In genomic region chr15:99564221-99565030, GRCh38 we compare ENCODE assay signal across 1 cellular context.
TF ChIP-seq lines count a peak whose summit lies in the region.

No MANE protein-coding gene starts in this region.

TF ChIP-seq in HepG2, 621 proteins besides CTCF, POLR2A, EP300 and RAD21 (continued from another document and continues in another):
- TF ChIP-seq, protein P1, sequence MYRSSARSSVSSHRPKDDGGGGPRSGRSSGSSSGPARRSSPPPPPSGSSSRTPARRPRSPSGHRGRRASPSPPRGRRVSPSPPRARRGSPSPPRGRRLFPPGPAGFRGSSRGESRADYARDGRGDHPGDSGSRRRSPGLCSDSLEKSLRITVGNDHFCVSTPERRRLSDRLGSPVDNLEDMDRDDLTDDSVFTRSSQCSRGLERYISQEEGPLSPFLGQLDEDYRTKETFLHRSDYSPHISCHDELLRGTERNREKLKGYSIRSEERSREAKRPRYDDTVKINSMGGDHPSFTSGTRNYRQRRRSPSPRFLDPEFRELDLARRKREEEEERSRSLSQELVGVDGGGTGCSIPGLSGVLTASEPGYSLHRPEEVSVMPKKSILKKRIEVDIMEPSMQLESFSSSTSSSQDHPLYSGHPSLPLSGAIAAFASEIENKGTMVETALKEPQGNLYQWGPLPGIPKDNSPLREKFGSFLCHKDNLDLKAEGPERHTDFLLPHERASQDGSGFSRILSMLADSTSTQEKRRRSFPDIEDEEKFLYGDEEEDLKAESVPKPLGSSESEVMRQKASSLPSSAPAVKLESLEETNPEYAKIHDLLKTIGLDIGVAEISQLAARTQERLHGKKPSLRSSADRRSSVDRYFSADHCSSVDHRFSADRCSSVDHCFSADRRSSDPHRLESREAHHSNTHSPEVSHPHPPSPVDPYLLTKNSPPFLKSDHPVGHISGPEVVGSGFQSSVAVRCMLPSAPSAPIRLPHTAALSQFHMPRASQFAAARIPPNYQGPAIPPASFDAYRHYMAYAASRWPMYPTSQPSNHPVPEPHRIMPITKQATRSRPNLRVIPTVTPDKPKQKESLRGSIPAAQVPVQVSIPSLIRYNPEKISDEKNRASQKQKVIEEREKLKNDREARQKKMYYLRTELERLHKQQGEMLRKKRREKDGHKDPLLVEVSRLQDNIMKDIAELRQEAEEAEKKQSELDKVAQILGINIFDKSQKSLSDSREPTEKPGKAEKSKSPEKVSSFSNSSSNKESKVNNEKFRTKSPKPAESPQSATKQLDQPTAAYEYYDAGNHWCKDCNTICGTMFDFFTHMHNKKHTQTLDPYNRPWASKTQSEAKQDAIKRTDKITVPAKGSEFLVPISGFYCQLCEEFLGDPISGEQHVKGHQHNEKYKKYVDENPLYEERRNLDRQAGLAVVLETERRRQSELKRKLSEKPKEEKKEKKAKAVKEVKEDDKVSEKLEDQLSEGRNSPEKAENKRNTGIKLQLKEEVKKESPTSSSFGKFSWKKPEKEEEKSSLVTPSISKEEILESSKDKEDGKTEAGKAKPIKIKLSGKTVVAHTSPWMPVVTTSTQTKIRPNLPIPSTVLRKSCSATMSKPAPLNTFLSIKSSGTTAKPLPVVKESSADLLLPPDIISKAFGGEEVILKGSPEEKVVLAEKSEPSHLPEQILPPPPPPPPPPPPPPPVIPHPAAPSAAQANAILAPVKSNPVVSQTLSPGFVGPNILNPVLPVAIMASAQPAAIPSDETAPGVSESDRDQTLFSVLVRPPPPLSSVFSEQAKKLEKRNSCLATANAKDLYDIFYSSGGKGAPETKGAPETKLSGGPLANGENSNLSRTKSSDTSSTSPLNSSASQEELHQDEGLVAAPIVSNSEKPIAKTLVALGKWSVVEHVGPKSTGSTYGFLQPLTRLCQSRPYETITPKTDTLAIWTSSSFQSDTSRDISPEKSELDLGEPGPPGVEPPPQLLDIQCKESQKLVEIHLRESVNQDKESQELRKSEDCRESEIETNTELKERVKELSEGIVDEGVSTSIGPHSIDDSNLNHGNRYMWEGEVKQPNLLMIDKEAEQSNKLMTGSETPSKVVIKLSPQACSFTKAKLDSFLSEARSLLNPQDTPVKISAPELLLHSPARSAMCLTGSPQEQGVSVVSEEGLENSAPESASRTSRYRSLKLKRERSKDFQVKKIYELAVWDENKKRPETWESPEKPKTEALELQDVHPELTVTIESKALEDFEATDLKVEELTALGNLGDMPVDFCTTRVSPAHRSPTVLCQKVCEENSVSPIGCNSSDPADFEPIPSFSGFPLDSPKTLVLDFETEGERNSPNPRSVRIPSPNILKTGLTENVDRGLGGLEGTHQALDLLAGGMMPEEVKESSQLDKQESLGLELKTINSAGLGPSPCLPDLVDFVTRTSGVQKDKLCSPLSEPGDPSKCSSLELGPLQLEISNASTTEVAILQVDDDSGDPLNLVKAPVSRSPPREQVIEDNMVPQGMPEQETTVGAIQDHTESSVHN (CRISPR knock-in tag; IDR thresholded peaks at IDR 0.05) = no peak
- peak; percentile 93 for TF ChIP-seq ZMYM3 (CRISPR knock-in tag; IDR thresholded peaks at IDR 0.05)
- TF ChIP-seq REST (IDR thresholded peaks at IDR 0.05; ENCODE audit: borderline replicate concordance in 1 of 2, low read depth in 1 of 2, low read length in 2 of 2) = no peak
- TF ChIP-seq ZMYM2 (CRISPR knock-in tag; IDR thresholded peaks at IDR 0.05) = 0 out of 2 replicates have a peak, but pooled peaks have one; percentile 31
- TF ChIP-seq RBFOX2 (IDR thresholded peaks at IDR 0.05; ENCODE audit: low read depth, low read length) = no peak
- no peak for TF ChIP-seq TEAD3 (CRISPR knock-in tag; optimal IDR thresholded peaks at IDR 0.05; ENCODE audit: borderline replicate concordance)
- TF ChIP-seq ZNF557 (CRISPR knock-in tag; IDR thresholded peaks at IDR 0.05) = no peak
- TF ChIP-seq PHF21A (CRISPR knock-in tag; IDR thresholded peaks at IDR 0.05) = peak; percentile 23; the same call in 1 of the 2 replicates
- TF ChIP-seq, protein P2, sequence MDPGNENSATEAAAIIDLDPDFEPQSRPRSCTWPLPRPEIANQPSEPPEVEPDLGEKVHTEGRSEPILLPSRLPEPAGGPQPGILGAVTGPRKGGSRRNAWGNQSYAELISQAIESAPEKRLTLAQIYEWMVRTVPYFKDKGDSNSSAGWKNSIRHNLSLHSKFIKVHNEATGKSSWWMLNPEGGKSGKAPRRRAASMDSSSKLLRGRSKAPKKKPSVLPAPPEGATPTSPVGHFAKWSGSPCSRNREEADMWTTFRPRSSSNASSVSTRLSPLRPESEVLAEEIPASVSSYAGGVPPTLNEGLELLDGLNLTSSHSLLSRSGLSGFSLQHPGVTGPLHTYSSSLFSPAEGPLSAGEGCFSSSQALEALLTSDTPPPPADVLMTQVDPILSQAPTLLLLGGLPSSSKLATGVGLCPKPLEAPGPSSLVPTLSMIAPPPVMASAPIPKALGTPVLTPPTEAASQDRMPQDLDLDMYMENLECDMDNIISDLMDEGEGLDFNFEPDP (CRISPR knock-in tag; conservative IDR thresholded peaks at IDR 0.05) = no peak
- no peak for TF ChIP-seq ADNP (CRISPR knock-in tag; IDR thresholded peaks at IDR 0.05)
- no peak for TF ChIP-seq NFYB (CRISPR knock-in tag; IDR thresholded peaks at IDR 0.05)
- no peak for TF ChIP-seq JARID2 (CRISPR knock-in tag; IDR thresholded peaks at IDR 0.05; ENCODE audit: insufficient replicate concordance)
- no peak for TF ChIP-seq MEIS2 (CRISPR knock-in tag; IDR thresholded peaks at IDR 0.05)
- 0 out of 2 replicates have a peak, but pooled peaks have one; percentile 39 for TF ChIP-seq HIVEP1 (CRISPR knock-in tag; IDR thresholded peaks at IDR 0.05)
- TF ChIP-seq FOSL2 (CRISPR knock-in tag; IDR thresholded peaks at IDR 0.05) = no peak
- 0 out of 2 replicates have a peak, but pooled peaks have one; percentile 20 for TF ChIP-seq SNAPC2 (CRISPR knock-in tag; IDR thresholded peaks at IDR 0.05)
- no peak for TF ChIP-seq ZBTB1 (CRISPR knock-in tag; IDR thresholded peaks at IDR 0.05; ENCODE audit: borderline replicate concordance)
- TF ChIP-seq SCMH1 (CRISPR knock-in tag; IDR thresholded peaks at IDR 0.05; ENCODE audit: borderline replicate concordance) = no peak
- no peak for TF ChIP-seq ZNF615 (CRISPR knock-in tag; IDR thresholded peaks at IDR 0.05; ENCODE audit: borderline replicate concordance)
- no peak for TF ChIP-seq ATF2 (CRISPR knock-in tag; IDR thresholded peaks at IDR 0.05)
- TF ChIP-seq MXI1 (IDR thresholded peaks at IDR 0.05; ENCODE audit: borderline replicate concordance, low read depth, low read length) = no peak
- TF ChIP-seq KDM5B (CRISPR knock-in tag; IDR thresholded peaks at IDR 0.05; ENCODE audit: borderline replicate concordance) = no peak
- TF ChIP-seq, protein P3, sequence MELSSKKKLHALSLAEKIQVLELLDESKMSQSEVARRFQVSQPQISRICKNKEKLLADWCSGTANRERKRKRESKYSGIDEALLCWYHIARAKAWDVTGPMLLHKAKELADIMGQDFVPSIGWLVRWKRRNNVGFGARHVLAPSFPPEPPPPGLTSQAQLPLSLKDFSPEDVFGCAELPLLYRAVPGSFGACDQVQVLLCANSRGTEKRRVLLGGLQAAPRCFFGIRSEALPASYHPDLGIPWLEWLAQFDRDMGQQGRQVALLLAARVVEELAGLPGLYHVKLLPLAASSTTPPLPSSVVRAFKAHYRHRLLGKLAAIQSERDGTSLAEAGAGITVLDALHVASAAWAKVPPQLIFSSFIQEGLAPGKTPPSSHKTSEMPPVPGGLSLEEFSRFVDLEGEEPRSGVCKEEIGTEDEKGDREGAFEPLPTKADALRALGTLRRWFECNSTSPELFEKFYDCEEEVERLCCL (CRISPR knock-in tag; IDR thresholded peaks at IDR 0.05; ENCODE audit: borderline replicate concordance) = no peak
- no peak for TF ChIP-seq FIP1L1 (IDR thresholded peaks at IDR 0.05; ENCODE audit: borderline replicate concordance, insufficient read depth, low read depth, low read length)
- TF ChIP-seq NFYC (CRISPR knock-in tag; IDR thresholded peaks at IDR 0.05) = no peak
- no peak for TF ChIP-seq JUN (CRISPR knock-in tag; IDR thresholded peaks at IDR 0.05)
- 0 out of 2 replicates have a peak, but pooled peaks have one; percentile 0 for TF ChIP-seq MYC (CRISPR knock-in tag; IDR thresholded peaks at IDR 0.05; ENCODE audit: borderline replicate concordance)
- 0 out of 2 replicates have a peak, but pooled peaks have one; percentile 79 for TF ChIP-seq CHD4 (IDR thresholded peaks at IDR 0.05; ENCODE audit: borderline replicate concordance, low read length)
- no peak for TF ChIP-seq ESRRA (CRISPR knock-in tag; IDR thresholded peaks at IDR 0.05; ENCODE audit: low read depth)
- 0 out of 2 replicates have a peak, but pooled peaks have one; percentile 30 for TF ChIP-seq ZNF749 (CRISPR knock-in tag; IDR thresholded peaks at IDR 0.05; ENCODE audit: borderline replicate concordance)
- no peak for TF ChIP-seq ZNF564 (CRISPR knock-in tag; IDR thresholded peaks at IDR 0.05)
- TF ChIP-seq RBM39 (IDR thresholded peaks at IDR 0.05; ENCODE audit: low read depth, low read length, poor library complexity, severe bottlenecking) = no peak
- TF ChIP-seq DNMT1 (CRISPR knock-in tag; IDR thresholded peaks at IDR 0.05) = no peak
- peak; percentile 40; the same call in 1 of the 2 replicates for TF ChIP-seq KDM1A (CRISPR knock-in tag; IDR thresholded peaks at IDR 0.05)
- TF ChIP-seq, protein P4, sequence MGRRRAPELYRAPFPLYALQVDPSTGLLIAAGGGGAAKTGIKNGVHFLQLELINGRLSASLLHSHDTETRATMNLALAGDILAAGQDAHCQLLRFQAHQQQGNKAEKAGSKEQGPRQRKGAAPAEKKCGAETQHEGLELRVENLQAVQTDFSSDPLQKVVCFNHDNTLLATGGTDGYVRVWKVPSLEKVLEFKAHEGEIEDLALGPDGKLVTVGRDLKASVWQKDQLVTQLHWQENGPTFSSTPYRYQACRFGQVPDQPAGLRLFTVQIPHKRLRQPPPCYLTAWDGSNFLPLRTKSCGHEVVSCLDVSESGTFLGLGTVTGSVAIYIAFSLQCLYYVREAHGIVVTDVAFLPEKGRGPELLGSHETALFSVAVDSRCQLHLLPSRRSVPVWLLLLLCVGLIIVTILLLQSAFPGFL (CRISPR knock-in tag; IDR thresholded peaks at IDR 0.05) = no peak
- TF ChIP-seq SOX13 (IDR thresholded peaks at IDR 0.05) = no peak
- no peak for TF ChIP-seq SOX13 (CRISPR knock-in tag; conservative IDR thresholded peaks at IDR 0.05 in 1 of 2, IDR thresholded peaks at IDR 0.05 in 1 of 2)
- peak; percentile 36; the same call in 1 of the 2 replicates for TF ChIP-seq SALL1 (CRISPR knock-in tag; IDR thresholded peaks at IDR 0.05)
- TF ChIP-seq PTBP1 (IDR thresholded peaks at IDR 0.05; ENCODE audit: low read depth, low read length, poor library complexity, severe bottlenecking) = no peak
- no peak for TF ChIP-seq BRD4 (CRISPR knock-in tag; IDR thresholded peaks at IDR 0.05)
- TF ChIP-seq, protein P5, sequence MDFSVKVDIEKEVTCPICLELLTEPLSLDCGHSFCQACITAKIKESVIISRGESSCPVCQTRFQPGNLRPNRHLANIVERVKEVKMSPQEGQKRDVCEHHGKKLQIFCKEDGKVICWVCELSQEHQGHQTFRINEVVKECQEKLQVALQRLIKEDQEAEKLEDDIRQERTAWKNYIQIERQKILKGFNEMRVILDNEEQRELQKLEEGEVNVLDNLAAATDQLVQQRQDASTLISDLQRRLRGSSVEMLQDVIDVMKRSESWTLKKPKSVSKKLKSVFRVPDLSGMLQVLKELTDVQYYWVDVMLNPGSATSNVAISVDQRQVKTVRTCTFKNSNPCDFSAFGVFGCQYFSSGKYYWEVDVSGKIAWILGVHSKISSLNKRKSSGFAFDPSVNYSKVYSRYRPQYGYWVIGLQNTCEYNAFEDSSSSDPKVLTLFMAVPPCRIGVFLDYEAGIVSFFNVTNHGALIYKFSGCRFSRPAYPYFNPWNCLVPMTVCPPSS (IDR thresholded peaks at IDR 0.05) = no peak
- no peak for TF ChIP-seq RXRA (CRISPR knock-in tag; IDR thresholded peaks at IDR 0.05)
- TF ChIP-seq MAX (IDR thresholded peaks at IDR 0.05) = peak; percentile 33
- TF ChIP-seq ZNF792 (CRISPR knock-in tag; IDR thresholded peaks at IDR 0.05) = no peak
- no peak for TF ChIP-seq SNAI1 (CRISPR knock-in tag; IDR thresholded peaks at IDR 0.05; ENCODE audit: borderline replicate concordance)
- no peak for TF ChIP-seq POGZ (CRISPR knock-in tag; IDR thresholded peaks at IDR 0.05)
- no peak for TF ChIP-seq TCF7L2 (IDR thresholded peaks at IDR 0.05; ENCODE audit: low read depth, low read length)
- no peak for TF ChIP-seq TBL1XR1 (IDR thresholded peaks at IDR 0.05; ENCODE audit: borderline replicate concordance, low read length, partially characterized antibody)
